In genomic region chr12:45696049-45696448, GRCh38 we compare ENCODE assay signal across 27 cellular contexts.
"Had no signal": no experiment of that assay in that cellular context is flagged by ENCODE, and none has a peak within 500 bp of the region (broad histone marks: within the 10 kb centered on the region; RNA-seq: fewer than 3 reads in every experiment).

No MANE protein-coding gene starts in this region.

- H3K27me3 Mint-ChIP-seq: dendritic cell treated with granulocyte-macrophage colony-stimulating factor and Interleukin-4, amounts not matched to agents 40 ng/mL and 50 ng/mL, for 4 days; effector memory CD8-positive, alpha-beta T cell had no signal

- H3K36me3 ChIP-seq: colonic mucosa, esophagus squamous epithelium, gastrocnemius medialis, left lung, lower lobe of right lung had no signal

- H3K4me1 ChIP-seq: colonic mucosa, esophagus squamous epithelium, left lung, lower lobe of right lung had no signal

- H3K27ac Mint-ChIP-seq: dendritic cell treated with granulocyte-macrophage colony-stimulating factor and Interleukin-4, amounts not matched to agents 40 ng/mL and 50 ng/mL, for 4 days; effector memory CD8-positive, alpha-beta T cell; endodermal cell; mesothelial cell of epicardium had no signal

- DNase-seq: colonic mucosa; cortex of kidney; effector CD8-positive, alpha-beta T cell; effector memory CD8-positive, alpha-beta T cell; endodermal cell; erythroblast; esophagus squamous epithelium; foreskin fibroblast; foreskin melanocyte; gastrocnemius medialis; glutamatergic neuron; head of caudate nucleus; heart right ventricle; hippocampal formation; left cardiac atrium; left ventricle myocardium superior; lower lobe of right lung; mesenchymal stem cell had no signal

- ATAC-seq: effector memory CD8-positive, alpha-beta T cell; esophagus mucosa; gastrocnemius medialis; left cardiac atrium; left lung; left ventricle myocardium superior; mucosa of descending colon had no signal

- FAIRE-seq: endometrium, islet of Langerhans, keratinocyte had no signal

- H3K4me3 Mint-ChIP-seq: dendritic cell treated with granulocyte-macrophage colony-stimulating factor and Interleukin-4, amounts not matched to agents 40 ng/mL and 50 ng/mL, for 4 days; effector memory CD8-positive, alpha-beta T cell; endodermal cell; mesothelial cell of epicardium had no signal

- H3K4me3 ChIP-seq: colonic mucosa, esophagus squamous epithelium, gastrocnemius medialis, heart right ventricle, left lung, lower lobe of right lung, mucosa of descending colon had no signal

- H3K27ac ChIP-seq: colonic mucosa, epithelial cell of prostate, esophagus squamous epithelium, gastrocnemius medialis, heart right ventricle, left lung, lower lobe of right lung had no signal

- H3K27me3 ChIP-seq: colonic mucosa, esophagus squamous epithelium, gastrocnemius medialis, heart right ventricle, left lung had no signal

- H3K9me3 ChIP-seq: colonic mucosa, esophagus squamous epithelium, gastrocnemius medialis had no signal

- H3K9me3 Mint-ChIP-seq: effector memory CD8-positive, alpha-beta T cell had no signal
